18 cellular contexts compared by ENCODE assay signal in the genomic region with DNA sequence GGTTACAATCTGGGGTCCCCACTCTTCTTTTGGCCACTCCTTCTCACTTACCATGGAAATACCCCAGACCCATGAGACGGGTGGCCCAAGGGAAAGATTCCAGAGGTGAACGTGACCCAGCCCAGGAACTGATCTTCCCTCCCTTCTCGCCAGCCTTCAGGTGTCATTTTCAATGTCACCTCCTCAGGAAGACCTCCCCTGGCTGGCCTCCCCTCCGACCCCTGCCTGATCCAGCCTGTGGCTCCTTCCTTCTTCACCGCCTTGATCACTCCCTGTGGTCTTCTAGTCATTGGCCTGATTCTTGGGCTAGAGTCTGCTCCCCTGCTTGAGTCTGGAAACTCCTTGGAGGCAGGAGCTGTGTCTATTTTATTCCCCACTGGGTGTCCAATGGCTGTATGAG.
DNase-seq lines count a peak whose midpoint lies in the region; ATAC-seq and TF ChIP-seq lines count a peak whose summit lies in the region.
"Had no signal": no experiment of that assay in that cellular context is flagged by ENCODE, and none has a peak within 500 bp of the region (broad histone marks: within the 10 kb centered on the region; RNA-seq: fewer than 3 reads in every experiment).

No MANE protein-coding gene starts in this region.

- TF ChIP-seq CTCF in endothelial cell (IDR thresholded peaks at IDR 0.05; ENCODE audit: unreplicated experiment) = no peak

- H4K8ac ChIP-seq in neuronal stem cell (ENCODE audit: low read depth, low read length) = no peak overlapping the region

- DNase-seq in cardiac septum (ENCODE audit: low spot score) = peak; percentile 55
- DNase-seq in Right ventricle myocardium inferior (ENCODE audit: missing footprints) = no peak
- peak; percentile 26 for DNase-seq in ecto neural progenitor cell (ENCODE audit: low spot score)
- DNase-seq in neuronal stem cell (ENCODE audit: low spot score) = no peak
- no peak for DNase-seq in endothelial cell (ENCODE audit: low spot score)
- DNase-seq: COR-L47, MV-4-11, NCI-H1417 treated with DMSO at 0.1 percent for 48 hours, NCI-H2029, NCI-H510A, NCI-H82 had no signal

- H3K9ac ChIP-seq in neuronal stem cell (ENCODE audit: low read depth, low read length, poor library complexity) = no peak overlapping the region

- no peak overlapping the region for H3K14ac ChIP-seq in neuronal stem cell (ENCODE audit: low read length)

- no peak overlapping the region for H3K4ac ChIP-seq in neuronal stem cell (ENCODE audit: low read length)

- H3K27ac ChIP-seq in neuronal stem cell (replicated peaks; ENCODE audit: low read length) = no peak overlapping the region
- H3K27ac ChIP-seq: C4-2B, Peyer's patch had no signal

- H3K9me3 Mint-ChIP-seq in endothelial cell (ENCODE audit: unreplicated experiment) = no peaks in the 10 kb centered on the region

- ATAC-seq in Right ventricle myocardium inferior (no peak), GM18870 (IDR thresholded peaks at IDR 0.05; ENCODE audit: unreplicated experiment) (no peak), GM19023 (IDR thresholded peaks at IDR 0.05; ENCODE audit: unreplicated experiment) (no peak), GM21360 (IDR thresholded peaks at IDR 0.05; ENCODE audit: unreplicated experiment) (no peak)
- ATAC-seq: A549, HCT116 had no signal

- H3K36me3 ChIP-seq in neuronal stem cell (replicated peaks in 1 of 2; ENCODE audit: control insufficient read depth in 2 of 2, insufficient read depth in 2 of 2, low read length in 2 of 2) = no peaks in the 10 kb centered on the region
- H3K36me3 ChIP-seq: Peyer's patch had no signal

- H3K79me1 ChIP-seq in neuronal stem cell (ENCODE audit: low read depth, low read length) = no peaks in the 10 kb centered on the region

- H2BK12ac ChIP-seq in neuronal stem cell (ENCODE audit: low read length) = no peak overlapping the region

- intact Hi-C loops in cardiac septum (cut with DNase I) = loop anchor here (2.0 kb wide), 1 partner anchor 17 kb away; no protein-coding TSS in a partner anchor
- intact Hi-C loops in Right ventricle myocardium inferior (cut with DNase I) = no loop called here

- H3K27me3 ChIP-seq in neuronal stem cell (ENCODE audit: control insufficient read depth in 3 of 3, insufficient read depth in 3 of 3, low read depth in 1 of 3, low read length in 3 of 3) = peaks cover 0 to 27% (median 17%) of the 10 kb centered on the region in 3 experiments
- H3K27me3 ChIP-seq: Peyer's patch had no signal

- no peak overlapping the region for H3K4me3 ChIP-seq in neuronal stem cell (ENCODE audit: low read length in 2 of 2)
- H3K4me3 ChIP-seq: A549, Peyer's patch had no signal

- peaks cover 2% of the 10 kb centered on the region for H3K4me1 Mint-ChIP-seq in endothelial cell (ENCODE audit: unreplicated experiment)

- peak overlapping the region; percentile 13 for H2BK15ac ChIP-seq in neuronal stem cell (ENCODE audit: low read length)

- WGBS in neuronal stem cell (ENCODE audit: extremely low coverage in 2 of 2, insufficient read length in 2 of 2, insufficient replicate concordance in 1 of 2), 2 donors = no CpG with 5 or more reads among the region's 5 CpGs

- H2BK120ac ChIP-seq in neuronal stem cell (ENCODE audit: low read depth, low read length) = no peak overlapping the region

- no peaks in the 10 kb centered on the region for H3K9me3 ChIP-seq in neuronal stem cell (replicated peaks in 1 of 2; ENCODE audit: control insufficient read depth in 2 of 2, insufficient read depth in 1 of 2, low read depth in 1 of 2, low read length in 2 of 2)
- H3K9me3 ChIP-seq: A549, Peyer's patch had no signal

- H2BK5ac ChIP-seq in neuronal stem cell (ENCODE audit: low read length) = no peak overlapping the region

- H3K4me1 ChIP-seq in neuronal stem cell (ENCODE audit: control insufficient read depth in 2 of 2, insufficient read depth in 1 of 2, low read depth in 1 of 2, low read length in 2 of 2) = peaks cover 2 to 4% of the 10 kb centered on the region in 2 donors

- no peak overlapping the region for H4K91ac ChIP-seq in neuronal stem cell (ENCODE audit: low read depth, low read length, poor library complexity)

- no peak overlapping the region for H2AFZ ChIP-seq in neuronal stem cell (ENCODE audit: low read length)

- no peak overlapping the region for H3K4me2 ChIP-seq in neuronal stem cell (ENCODE audit: insufficient read depth, low read length, poor library complexity, severe bottlenecking)
- H3K4me2 ChIP-seq: A549 had no signal

- H3K27ac Mint-ChIP-seq in endothelial cell (ENCODE audit: unreplicated experiment) = no peak overlapping the region

- no peak overlapping the region for H3K4me3 Mint-ChIP-seq in endothelial cell (ENCODE audit: unreplicated experiment)

- H3K18ac ChIP-seq in neuronal stem cell (ENCODE audit: low read length) = no peak overlapping the region

- H3K27me3 Mint-ChIP-seq in endothelial cell (ENCODE audit: unreplicated experiment) = peaks cover 4% of the 10 kb centered on the region

- H3K23ac ChIP-seq in neuronal stem cell (ENCODE audit: low read depth, low read length, poor library complexity) = no peak overlapping the region

- peaks cover 2% of the 10 kb centered on the region for H3K36me3 Mint-ChIP-seq in endothelial cell (ENCODE audit: low read depth, unreplicated experiment)

- H2AK5ac ChIP-seq in neuronal stem cell (ENCODE audit: low read depth, low read length) = peak overlapping the region; percentile 59

Comparison
In these comparisons a context has a peak if more than half of its experiments do, and no peak if none do; other contexts are left out.
1. DNase-seq: peak in cardiac septum (single experiment) and ecto neural progenitor cell (single experiment); none in Right ventricle myocardium inferior (single experiment), neuronal stem cell (single experiment) and endothelial cell (single experiment).